ENCODE assay signal across 16 cellular contexts in genomic region chr4:89757154-89757723, GRCh38.
DNase-seq lines count a peak whose midpoint lies in the region.
"Had no signal": no experiment of that assay in that cellular context is flagged by ENCODE, and none has a peak within 500 bp of the region (broad histone marks: within the 10 kb centered on the region; RNA-seq: fewer than 3 reads in every experiment).

No MANE protein-coding gene starts in this region.

- DNase-seq in SHP77 treated with DMSO at 0.1 percent for 48 hours (lab: John Stamatoyannopoulos, UW) = peak; percentile 0
- no peak for DNase-seq in SHP77 (lab: John Stamatoyannopoulos, UW)
- peak; percentile 1 for DNase-seq in NCI-H345 treated with DMSO at 0.1 percent for 48 hours (lab: John Stamatoyannopoulos, UW; ENCODE audit: unreplicated experiment)
- peak; percentile 77 for DNase-seq in cerebellar cortex (ENCODE audit: low spot score)
- DNase-seq in retina = peak; percentile 31
- no peak for DNase-seq in NCI-H1930 (lab: John Stamatoyannopoulos, UW)
- DNase-seq in Kasumi-1 (lab: John Stamatoyannopoulos, UW) = no peak
- DNase-seq in NCI-H2107 (lab: John Stamatoyannopoulos, UW) = no peak
- DNase-seq: activated CD4-positive, alpha-beta T cell treated with anti-CD3 and anti-CD28 coated beads, Interleukin-2, amount 50 U/mL, for 4 hours; amniotic stem cell; erythroblast; gastrocnemius medialis; NCI-H2081 treated with DMSO at 0.1 percent for 48 hours; RPMI8226; stimulated activated CD4-positive, alpha-beta T cell treated with anti-CD3 and anti-CD28 coated beads, Interleukin-4, amount 100 ng/mL, for 4 hours; SW 1271 had no signal

Comparison
In these comparisons a context has a peak if more than half of its experiments do, and no peak if none do; other contexts are left out.
1. DNase-seq: peak in SHP77 treated with DMSO at 0.1 percent for 48 hours (single experiment), NCI-H345 treated with DMSO at 0.1 percent for 48 hours (single experiment), cerebellar cortex (single experiment) and retina (single experiment); none in SHP77 (0 of 2), NCI-H1930 (0 of 2), Kasumi-1 (0 of 2) and NCI-H2107 (single experiment).